Comparison of ENCODE assay signal across 2 cellular contexts in genomic region chr9:110777843-110778215, GRCh38.
TF ChIP-seq lines count a peak whose summit lies in the region.

No MANE protein-coding gene starts in this region.

TF ChIP-seq in GM23338, 12 proteins besides CTCF, POLR2A, EP300 and RAD21:
- TF ChIP-seq ZNF114 (CRISPR knock-in tag; IDR thresholded peaks at IDR 0.05) (no peak), EZH2phosphoT487 (IDR thresholded peaks at IDR 0.05; ENCODE audit: unreplicated experiment) (no peak), NANOG (IDR thresholded peaks at IDR 0.05; ENCODE audit: borderline replicate concordance) (no peak), STAT1 (IDR thresholded peaks at IDR 0.05; ENCODE audit: unreplicated experiment) (no peak), POLR2AphosphoS5 (IDR thresholded peaks at IDR 0.05; ENCODE audit: low read depth) (no peak), CREB1 (CRISPR knock-in tag; IDR thresholded peaks at IDR 0.05; ENCODE audit: low read depth) (no peak), JUNB (IDR thresholded peaks at IDR 0.05; ENCODE audit: unreplicated experiment) (no peak), ZNF331 (CRISPR knock-in tag; IDR thresholded peaks at IDR 0.05; ENCODE audit: low read depth) (no peak), EZH2 (IDR thresholded peaks at IDR 0.05; ENCODE audit: low read depth, unreplicated experiment) (no peak)
- TF ChIP-seq, protein P1, sequence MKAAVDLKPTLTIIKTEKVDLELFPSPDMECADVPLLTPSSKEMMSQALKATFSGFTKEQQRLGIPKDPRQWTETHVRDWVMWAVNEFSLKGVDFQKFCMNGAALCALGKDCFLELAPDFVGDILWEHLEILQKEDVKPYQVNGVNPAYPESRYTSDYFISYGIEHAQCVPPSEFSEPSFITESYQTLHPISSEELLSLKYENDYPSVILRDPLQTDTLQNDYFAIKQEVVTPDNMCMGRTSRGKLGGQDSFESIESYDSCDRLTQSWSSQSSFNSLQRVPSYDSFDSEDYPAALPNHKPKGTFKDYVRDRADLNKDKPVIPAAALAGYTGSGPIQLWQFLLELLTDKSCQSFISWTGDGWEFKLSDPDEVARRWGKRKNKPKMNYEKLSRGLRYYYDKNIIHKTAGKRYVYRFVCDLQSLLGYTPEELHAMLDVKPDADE (IDR thresholded peaks at IDR 0.05): no peak
- TF ChIP-seq, protein P2, sequence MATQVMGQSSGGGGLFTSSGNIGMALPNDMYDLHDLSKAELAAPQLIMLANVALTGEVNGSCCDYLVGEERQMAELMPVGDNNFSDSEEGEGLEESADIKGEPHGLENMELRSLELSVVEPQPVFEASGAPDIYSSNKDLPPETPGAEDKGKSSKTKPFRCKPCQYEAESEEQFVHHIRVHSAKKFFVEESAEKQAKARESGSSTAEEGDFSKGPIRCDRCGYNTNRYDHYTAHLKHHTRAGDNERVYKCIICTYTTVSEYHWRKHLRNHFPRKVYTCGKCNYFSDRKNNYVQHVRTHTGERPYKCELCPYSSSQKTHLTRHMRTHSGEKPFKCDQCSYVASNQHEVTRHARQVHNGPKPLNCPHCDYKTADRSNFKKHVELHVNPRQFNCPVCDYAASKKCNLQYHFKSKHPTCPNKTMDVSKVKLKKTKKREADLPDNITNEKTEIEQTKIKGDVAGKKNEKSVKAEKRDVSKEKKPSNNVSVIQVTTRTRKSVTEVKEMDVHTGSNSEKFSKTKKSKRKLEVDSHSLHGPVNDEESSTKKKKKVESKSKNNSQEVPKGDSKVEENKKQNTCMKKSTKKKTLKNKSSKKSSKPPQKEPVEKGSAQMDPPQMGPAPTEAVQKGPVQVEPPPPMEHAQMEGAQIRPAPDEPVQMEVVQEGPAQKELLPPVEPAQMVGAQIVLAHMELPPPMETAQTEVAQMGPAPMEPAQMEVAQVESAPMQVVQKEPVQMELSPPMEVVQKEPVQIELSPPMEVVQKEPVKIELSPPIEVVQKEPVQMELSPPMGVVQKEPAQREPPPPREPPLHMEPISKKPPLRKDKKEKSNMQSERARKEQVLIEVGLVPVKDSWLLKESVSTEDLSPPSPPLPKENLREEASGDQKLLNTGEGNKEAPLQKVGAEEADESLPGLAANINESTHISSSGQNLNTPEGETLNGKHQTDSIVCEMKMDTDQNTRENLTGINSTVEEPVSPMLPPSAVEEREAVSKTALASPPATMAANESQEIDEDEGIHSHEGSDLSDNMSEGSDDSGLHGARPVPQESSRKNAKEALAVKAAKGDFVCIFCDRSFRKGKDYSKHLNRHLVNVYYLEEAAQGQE (IDR thresholded peaks at IDR 0.05; ENCODE audit: unreplicated experiment): no peak
- TF ChIP-seq, protein P3, sequence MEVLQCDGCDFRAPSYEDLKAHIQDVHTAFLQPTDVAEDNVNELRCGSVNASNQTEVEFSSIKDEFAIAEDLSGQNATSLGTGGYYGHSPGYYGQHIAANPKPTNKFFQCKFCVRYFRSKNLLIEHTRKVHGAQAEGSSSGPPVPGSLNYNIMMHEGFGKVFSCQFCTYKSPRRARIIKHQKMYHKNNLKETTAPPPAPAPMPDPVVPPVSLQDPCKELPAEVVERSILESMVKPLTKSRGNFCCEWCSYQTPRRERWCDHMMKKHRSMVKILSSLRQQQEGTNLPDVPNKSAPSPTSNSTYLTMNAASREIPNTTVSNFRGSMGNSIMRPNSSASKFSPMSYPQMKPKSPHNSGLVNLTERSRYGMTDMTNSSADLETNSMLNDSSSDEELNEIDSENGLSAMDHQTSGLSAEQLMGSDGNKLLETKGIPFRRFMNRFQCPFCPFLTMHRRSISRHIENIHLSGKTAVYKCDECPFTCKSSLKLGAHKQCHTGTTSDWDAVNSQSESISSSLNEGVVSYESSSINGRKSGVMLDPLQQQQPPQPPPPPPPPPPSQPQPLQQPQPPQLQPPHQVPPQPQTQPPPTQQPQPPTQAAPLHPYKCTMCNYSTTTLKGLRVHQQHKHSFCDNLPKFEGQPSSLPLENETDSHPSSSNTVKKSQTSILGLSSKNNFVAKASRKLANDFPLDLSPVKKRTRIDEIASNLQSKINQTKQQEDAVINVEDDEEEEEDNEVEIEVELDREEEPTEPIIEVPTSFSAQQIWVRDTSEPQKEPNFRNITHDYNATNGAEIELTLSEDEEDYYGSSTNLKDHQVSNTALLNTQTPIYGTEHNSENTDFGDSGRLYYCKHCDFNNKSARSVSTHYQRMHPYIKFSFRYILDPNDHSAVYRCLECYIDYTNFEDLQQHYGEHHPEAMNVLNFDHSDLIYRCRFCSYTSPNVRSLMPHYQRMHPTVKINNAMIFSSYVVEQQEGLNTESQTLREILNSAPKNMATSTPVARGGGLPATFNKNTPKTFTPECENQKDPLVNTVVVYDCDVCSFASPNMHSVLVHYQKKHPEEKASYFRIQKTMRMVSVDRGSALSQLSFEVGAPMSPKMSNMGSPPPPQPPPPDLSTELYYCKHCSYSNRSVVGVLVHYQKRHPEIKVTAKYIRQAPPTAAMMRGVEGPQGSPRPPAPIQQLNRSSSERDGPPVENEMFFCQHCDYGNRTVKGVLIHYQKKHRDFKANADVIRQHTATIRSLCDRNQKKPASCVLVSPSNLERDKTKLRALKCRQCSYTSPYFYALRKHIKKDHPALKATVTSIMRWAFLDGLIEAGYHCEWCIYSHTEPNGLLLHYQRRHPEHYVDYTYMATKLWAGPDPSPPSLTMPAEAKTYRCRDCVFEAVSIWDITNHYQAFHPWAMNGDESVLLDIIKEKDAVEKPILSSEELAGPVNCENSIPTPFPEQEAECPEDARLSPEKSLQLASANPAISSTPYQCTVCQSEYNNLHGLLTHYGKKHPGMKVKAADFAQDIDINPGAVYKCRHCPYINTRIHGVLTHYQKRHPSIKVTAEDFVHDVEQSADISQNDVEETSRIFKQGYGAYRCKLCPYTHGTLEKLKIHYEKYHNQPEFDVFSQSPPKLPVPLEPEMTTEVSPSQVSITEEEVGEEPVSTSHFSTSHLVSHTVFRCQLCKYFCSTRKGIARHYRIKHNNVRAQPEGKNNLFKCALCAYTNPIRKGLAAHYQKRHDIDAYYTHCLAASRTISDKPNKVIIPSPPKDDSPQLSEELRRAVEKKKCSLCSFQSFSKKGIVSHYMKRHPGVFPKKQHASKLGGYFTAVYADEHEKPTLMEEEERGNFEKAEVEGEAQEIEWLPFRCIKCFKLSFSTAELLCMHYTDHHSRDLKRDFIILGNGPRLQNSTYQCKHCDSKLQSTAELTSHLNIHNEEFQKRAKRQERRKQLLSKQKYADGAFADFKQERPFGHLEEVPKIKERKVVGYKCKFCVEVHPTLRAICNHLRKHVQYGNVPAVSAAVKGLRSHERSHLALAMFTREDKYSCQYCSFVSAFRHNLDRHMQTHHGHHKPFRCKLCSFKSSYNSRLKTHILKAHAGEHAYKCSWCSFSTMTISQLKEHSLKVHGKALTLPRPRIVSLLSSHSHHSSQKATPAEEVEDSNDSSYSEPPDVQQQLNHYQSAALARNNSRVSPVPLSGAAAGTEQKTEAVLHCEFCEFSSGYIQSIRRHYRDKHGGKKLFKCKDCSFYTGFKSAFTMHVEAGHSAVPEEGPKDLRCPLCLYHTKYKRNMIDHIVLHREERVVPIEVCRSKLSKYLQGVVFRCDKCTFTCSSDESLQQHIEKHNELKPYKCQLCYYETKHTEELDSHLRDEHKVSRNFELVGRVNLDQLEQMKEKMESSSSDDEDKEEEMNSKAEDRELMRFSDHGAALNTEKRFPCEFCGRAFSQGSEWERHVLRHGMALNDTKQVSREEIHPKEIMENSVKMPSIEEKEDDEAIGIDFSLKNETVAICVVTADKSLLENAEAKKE (CRISPR knock-in tag; IDR thresholded peaks at IDR 0.05): no peak
TF ChIP-seq in GM23338: peak in this region for 0.

TF ChIP-seq in endothelial cell of umbilical vein, 7 proteins besides CTCF, POLR2A, EP300 and RAD21:
- TF ChIP-seq MAX (IDR thresholded peaks at IDR 0.05; ENCODE audit: insufficient read depth, insufficient read length): no peak
- TF ChIP-seq EZH2 (IDR thresholded peaks at IDR 0.05; ENCODE audit: borderline replicate concordance, low read depth, low read length, severe bottlenecking): no peak
- TF ChIP-seq JUN (IDR thresholded peaks at IDR 0.05; ENCODE audit: borderline replicate concordance, insufficient read depth, insufficient read length, low read depth): no peak
- no peak for TF ChIP-seq FOS (IDR thresholded peaks at IDR 0.05; ENCODE audit: borderline replicate concordance, insufficient read depth, low read length)
- TF ChIP-seq GATA2 (IDR thresholded peaks at IDR 0.05; ENCODE audit: insufficient read depth, insufficient read length, low read depth, low read length): no peak
- TF ChIP-seq MYC (IDR thresholded peaks at IDR 0.05; ENCODE audit: low read depth, low read length): no peak
- no peak for TF ChIP-seq POLR2AphosphoS5 (IDR thresholded peaks at IDR 0.05; ENCODE audit: insufficient read depth, low read depth, low read length)
